Comparison of ENCODE assay signal across 1 cellular context in the genomic region with DNA sequence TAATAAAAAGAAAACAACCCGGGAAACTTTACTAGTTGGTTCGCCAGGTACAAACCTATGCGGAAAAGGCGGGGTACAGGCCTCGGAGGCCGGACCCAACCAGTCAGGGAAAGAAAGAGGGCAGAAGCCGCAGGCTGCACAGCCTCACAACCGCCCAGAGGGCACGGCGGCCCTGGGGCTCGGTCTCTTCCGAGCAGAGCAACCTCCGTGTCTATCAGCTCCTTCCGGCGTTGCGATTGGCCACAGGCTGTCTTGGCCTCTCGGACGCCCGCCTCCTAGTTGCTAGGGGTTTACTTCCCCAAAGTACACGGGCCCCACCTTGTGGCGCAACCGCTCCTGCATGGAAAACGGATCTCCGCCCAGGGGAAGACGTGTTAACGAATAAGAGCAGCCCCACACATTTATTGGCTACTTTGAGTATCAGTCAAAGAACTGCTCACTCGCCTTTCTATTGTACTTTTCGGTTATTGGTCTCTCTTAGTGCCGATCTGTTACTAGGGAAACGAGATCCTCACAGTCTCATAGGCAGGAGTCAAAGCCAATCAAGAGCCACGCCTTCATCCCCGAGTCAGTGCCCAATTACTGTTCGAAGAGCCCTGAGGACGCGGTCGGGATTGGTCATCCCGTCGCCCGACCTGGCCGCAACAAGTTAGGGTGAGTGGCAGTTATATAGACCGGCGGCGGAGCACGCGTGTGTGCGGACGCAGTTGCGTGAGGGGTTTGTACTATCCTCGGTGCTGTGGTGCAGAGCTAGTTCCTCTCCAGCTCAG.
TF ChIP-seq lines count a peak whose summit lies in the region.

TSS of gene G3BP1 (plus strand) at position 696 of the 770 bp plus-strand sequence. CDS start 14,667 bp downstream, outside the sequence.

TF ChIP-seq in HepG2, 621 proteins besides CTCF, POLR2A, EP300 and RAD21 (continued from another document and continues in another):
- TF ChIP-seq, protein P1, sequence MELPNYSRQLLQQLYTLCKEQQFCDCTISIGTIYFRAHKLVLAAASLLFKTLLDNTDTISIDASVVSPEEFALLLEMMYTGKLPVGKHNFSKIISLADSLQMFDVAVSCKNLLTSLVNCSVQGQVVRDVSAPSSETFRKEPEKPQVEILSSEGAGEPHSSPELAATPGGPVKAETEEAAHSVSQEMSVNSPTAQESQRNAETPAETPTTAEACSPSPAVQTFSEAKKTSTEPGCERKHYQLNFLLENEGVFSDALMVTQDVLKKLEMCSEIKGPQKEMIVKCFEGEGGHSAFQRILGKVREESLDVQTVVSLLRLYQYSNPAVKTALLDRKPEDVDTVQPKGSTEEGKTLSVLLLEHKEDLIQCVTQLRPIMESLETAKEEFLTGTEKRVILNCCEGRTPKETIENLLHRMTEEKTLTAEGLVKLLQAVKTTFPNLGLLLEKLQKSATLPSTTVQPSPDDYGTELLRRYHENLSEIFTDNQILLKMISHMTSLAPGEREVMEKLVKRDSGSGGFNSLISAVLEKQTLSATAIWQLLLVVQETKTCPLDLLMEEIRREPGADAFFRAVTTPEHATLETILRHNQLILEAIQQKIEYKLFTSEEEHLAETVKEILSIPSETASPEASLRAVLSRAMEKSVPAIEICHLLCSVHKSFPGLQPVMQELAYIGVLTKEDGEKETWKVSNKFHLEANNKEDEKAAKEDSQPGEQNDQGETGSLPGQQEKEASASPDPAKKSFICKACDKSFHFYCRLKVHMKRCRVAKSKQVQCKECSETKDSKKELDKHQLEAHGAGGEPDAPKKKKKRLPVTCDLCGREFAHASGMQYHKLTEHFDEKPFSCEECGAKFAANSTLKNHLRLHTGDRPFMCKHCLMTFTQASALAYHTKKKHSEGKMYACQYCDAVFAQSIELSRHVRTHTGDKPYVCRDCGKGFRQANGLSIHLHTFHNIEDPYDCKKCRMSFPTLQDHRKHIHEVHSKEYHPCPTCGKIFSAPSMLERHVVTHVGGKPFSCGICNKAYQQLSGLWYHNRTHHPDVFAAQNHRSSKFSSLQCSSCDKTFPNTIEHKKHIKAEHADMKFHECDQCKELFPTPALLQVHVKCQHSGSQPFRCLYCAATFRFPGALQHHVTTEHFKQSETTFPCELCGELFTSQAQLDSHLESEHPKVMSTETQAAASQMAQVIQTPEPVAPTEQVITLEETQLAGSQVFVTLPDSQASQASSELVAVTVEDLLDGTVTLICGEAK (IDR thresholded peaks at IDR 0.05), result no peak
- TF ChIP-seq, protein P1 (CRISPR knock-in tag; IDR thresholded peaks at IDR 0.05), result no peak
- TF ChIP-seq ATF1 (CRISPR knock-in tag; IDR thresholded peaks at IDR 0.05), result peak; percentile 95
- TF ChIP-seq IKZF4 (CRISPR knock-in tag; IDR thresholded peaks at IDR 0.05; ENCODE audit: borderline replicate concordance, low read depth, not compliant biosample characterization), result no peak
- peak; percentile 34; the same call in 1 of the 2 replicates for TF ChIP-seq HNF4A (CRISPR knock-in tag; IDR thresholded peaks at IDR 0.05)
- TF ChIP-seq PLSCR1 (CRISPR knock-in tag; IDR thresholded peaks at IDR 0.05; ENCODE audit: borderline replicate concordance), result no peak
- TF ChIP-seq HES4 (CRISPR knock-in tag; IDR thresholded peaks at IDR 0.05; ENCODE audit: borderline replicate concordance), result no peak
- no peak; the same call in 1 of the 2 replicates for TF ChIP-seq NR2F2 (IDR thresholded peaks at IDR 0.05; ENCODE audit: borderline replicate concordance, low read depth)
- TF ChIP-seq, protein P2, sequence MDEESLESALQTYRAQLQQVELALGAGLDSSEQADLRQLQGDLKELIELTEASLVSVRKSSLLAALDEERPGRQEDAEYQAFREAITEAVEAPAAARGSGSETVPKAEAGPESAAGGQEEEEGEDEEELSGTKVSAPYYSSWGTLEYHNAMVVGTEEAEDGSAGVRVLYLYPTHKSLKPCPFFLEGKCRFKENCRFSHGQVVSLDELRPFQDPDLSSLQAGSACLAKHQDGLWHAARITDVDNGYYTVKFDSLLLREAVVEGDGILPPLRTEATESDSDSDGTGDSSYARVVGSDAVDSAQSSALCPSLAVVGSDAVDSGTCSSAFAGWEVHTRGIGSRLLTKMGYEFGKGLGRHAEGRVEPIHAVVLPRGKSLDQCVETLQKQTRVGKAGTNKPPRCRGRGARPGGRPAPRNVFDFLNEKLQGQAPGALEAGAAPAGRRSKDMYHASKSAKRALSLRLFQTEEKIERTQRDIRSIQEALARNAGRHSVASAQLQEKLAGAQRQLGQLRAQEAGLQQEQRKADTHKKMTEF (CRISPR knock-in tag; IDR thresholded peaks at IDR 0.05), result peak; percentile 60; the same call in 1 of the 2 replicates
- no peak; the same call in 1 of the 2 replicates for TF ChIP-seq ZNF317 (CRISPR knock-in tag; IDR thresholded peaks at IDR 0.05)
- no peak for TF ChIP-seq ZBTB3 (CRISPR knock-in tag; IDR thresholded peaks at IDR 0.05; ENCODE audit: borderline replicate concordance, low read depth)
- TF ChIP-seq, protein P3, sequence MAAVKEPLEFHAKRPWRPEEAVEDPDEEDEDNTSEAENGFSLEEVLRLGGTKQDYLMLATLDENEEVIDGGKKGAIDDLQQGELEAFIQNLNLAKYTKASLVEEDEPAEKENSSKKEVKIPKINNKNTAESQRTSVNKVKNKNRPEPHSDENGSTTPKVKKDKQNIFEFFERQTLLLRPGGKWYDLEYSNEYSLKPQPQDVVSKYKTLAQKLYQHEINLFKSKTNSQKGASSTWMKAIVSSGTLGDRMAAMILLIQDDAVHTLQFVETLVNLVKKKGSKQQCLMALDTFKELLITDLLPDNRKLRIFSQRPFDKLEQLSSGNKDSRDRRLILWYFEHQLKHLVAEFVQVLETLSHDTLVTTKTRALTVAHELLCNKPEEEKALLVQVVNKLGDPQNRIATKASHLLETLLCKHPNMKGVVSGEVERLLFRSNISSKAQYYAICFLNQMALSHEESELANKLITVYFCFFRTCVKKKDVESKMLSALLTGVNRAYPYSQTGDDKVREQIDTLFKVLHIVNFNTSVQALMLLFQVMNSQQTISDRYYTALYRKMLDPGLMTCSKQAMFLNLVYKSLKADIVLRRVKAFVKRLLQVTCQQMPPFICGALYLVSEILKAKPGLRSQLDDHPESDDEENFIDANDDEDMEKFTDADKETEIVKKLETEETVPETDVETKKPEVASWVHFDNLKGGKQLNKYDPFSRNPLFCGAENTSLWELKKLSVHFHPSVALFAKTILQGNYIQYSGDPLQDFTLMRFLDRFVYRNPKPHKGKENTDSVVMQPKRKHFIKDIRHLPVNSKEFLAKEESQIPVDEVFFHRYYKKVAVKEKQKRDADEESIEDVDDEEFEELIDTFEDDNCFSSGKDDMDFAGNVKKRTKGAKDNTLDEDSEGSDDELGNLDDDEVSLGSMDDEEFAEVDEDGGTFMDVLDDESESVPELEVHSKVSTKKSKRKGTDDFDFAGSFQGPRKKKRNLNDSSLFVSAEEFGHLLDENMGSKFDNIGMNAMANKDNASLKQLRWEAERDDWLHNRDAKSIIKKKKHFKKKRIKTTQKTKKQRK (IDR thresholded peaks at IDR 0.05; ENCODE audit: low read length), result peak; percentile 92
- TF ChIP-seq CCDC6 (CRISPR knock-in tag; IDR thresholded peaks at IDR 0.05), result no peak; the same call in none of the 2 replicates
- TF ChIP-seq PHF8 (CRISPR knock-in tag; IDR thresholded peaks at IDR 0.05), result peak; percentile 86
- TF ChIP-seq RBAK (CRISPR knock-in tag; IDR thresholded peaks at IDR 0.05), result no peak
- TF ChIP-seq ZNF567 (CRISPR knock-in tag; IDR thresholded peaks at IDR 0.05; ENCODE audit: borderline replicate concordance), result no peak; the same call in 1 of the 2 replicates
- peak; percentile 66 for TF ChIP-seq PHF20 (CRISPR knock-in tag; IDR thresholded peaks at IDR 0.05)
- peak; percentile 81 for TF ChIP-seq KLF6 (CRISPR knock-in tag; IDR thresholded peaks at IDR 0.05)
- TF ChIP-seq, protein P4, sequence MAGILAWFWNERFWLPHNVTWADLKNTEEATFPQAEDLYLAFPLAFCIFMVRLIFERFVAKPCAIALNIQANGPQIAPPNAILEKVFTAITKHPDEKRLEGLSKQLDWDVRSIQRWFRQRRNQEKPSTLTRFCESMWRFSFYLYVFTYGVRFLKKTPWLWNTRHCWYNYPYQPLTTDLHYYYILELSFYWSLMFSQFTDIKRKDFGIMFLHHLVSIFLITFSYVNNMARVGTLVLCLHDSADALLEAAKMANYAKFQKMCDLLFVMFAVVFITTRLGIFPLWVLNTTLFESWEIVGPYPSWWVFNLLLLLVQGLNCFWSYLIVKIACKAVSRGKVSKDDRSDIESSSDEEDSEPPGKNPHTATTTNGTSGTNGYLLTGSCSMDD (CRISPR knock-in tag; IDR thresholded peaks at IDR 0.05), result no peak
- TF ChIP-seq, protein P5, sequence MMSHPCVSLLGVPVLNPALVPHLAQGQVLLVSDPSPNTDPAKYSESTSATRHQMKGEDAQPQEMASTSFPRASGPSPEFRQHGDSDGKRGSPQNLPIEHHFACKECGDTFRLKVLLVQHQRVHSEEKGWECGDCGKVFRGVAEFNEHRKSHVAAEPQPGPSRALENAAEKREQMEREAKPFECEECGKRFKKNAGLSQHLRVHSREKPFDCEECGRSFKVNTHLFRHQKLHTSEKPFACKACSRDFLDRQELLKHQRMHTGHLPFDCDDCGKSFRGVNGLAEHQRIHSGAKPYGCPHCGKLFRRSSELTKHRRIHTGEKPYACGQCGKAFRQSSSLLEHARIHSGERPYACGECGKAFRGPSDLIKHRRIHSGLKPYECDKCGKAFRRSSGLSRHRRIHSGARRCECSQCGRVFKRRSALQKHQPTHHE (CRISPR knock-in tag; IDR thresholded peaks at IDR 0.05; ENCODE audit: borderline replicate concordance), result peak; percentile 81; the same call in 1 of the 2 replicates
- TF ChIP-seq, protein P6, sequence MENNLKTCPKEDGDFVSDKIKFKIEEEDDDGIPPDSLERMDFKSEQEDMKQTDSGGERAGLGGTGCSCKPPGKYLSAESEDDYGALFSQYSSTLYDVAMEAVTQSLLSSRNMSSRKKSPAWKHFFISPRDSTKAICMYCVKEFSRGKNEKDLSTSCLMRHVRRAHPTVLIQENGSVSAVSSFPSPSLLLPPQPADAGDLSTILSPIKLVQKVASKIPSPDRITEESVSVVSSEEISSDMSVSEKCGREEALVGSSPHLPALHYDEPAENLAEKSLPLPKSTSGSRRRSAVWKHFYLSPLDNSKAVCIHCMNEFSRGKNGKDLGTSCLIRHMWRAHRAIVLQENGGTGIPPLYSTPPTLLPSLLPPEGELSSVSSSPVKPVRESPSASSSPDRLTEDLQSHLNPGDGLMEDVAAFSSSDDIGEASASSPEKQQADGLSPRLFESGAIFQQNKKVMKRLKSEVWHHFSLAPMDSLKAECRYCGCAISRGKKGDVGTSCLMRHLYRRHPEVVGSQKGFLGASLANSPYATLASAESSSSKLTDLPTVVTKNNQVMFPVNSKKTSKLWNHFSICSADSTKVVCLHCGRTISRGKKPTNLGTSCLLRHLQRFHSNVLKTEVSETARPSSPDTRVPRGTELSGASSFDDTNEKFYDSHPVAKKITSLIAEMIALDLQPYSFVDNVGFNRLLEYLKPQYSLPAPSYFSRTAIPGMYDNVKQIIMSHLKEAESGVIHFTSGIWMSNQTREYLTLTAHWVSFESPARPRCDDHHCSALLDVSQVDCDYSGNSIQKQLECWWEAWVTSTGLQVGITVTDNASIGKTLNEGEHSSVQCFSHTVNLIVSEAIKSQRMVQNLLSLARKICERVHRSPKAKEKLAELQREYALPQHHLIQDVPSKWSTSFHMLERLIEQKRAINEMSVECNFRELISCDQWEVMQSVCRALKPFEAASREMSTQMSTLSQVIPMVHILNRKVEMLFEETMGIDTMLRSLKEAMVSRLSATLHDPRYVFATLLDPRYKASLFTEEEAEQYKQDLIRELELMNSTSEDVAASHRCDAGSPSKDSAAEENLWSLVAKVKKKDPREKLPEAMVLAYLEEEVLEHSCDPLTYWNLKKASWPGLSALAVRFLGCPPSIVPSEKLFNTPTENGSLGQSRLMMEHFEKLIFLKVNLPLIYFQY (CRISPR knock-in tag; IDR thresholded peaks at IDR 0.05; ENCODE audit: borderline replicate concordance), result peak; percentile 40; the same call in 1 of the 2 replicates
- TF ChIP-seq SRY (CRISPR knock-in tag; IDR thresholded peaks at IDR 0.05), result no peak
- TF ChIP-seq ZFP36L1 (CRISPR knock-in tag; IDR thresholded peaks at IDR 0.05), result no peak
- TF ChIP-seq, protein P7, sequence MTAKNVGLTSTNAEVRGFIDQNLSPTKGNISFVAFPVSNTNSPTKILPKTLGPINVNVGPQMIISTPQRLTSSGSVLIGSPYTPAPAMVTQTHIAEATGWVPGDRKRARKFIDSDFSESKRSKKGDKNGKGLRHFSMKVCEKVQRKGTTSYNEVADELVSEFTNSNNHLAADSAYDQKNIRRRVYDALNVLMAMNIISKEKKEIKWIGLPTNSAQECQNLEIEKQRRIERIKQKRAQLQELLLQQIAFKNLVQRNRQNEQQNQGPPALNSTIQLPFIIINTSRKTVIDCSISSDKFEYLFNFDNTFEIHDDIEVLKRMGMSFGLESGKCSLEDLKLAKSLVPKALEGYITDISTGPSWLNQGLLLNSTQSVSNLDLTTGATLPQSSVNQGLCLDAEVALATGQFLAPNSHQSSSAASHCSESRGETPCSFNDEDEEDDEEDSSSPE (CRISPR knock-in tag; IDR thresholded peaks at IDR 0.05), result peak; percentile 45
- TF ChIP-seq NR2F1 (CRISPR knock-in tag; IDR thresholded peaks at IDR 0.05), result no peak
